26 cellular contexts compared by ENCODE assay signal in genomic region chr2:69703189-69703588, GRCh38. TPM values are rescaled to one million over a fixed set of nuclear protein-coding genes. Genes with fewer than 3 reads are reported as not detected.
DNase-seq lines count a peak whose midpoint lies in the region; ATAC-seq, FAIRE-seq and TF ChIP-seq lines count a peak whose summit lies in the region.
"Had no signal": no experiment of that assay in that cellular context is flagged by ENCODE, and none has a peak within 500 bp of the region (broad histone marks: within the 10 kb centered on the region; RNA-seq: fewer than 3 reads in every experiment).

No MANE protein-coding gene starts in this region.

- TF ChIP-seq EP300 in A549 (IDR thresholded peaks at IDR 0.05): no peak

- no peaks in the 10 kb centered on the region for H3K4me1 ChIP-seq in A549
- H3K4me1 ChIP-seq: neural progenitor cell had no signal

- no peak overlapping the region for H3K4me2 ChIP-seq in A549
- H3K4me2 ChIP-seq: neural progenitor cell, SK-N-SH had no signal

- H3K27me3 Mint-ChIP-seq in dendritic cell treated with granulocyte-macrophage colony-stimulating factor and Interleukin-4, amounts not matched to agents 40 ng/mL and 50 ng/mL, for 4 days: no peaks in the 10 kb centered on the region
- peaks cover 1% of the 10 kb centered on the region for H3K27me3 Mint-ChIP-seq in activated T-helper 1 cell treated with anti-CD3 and anti-CD28 coated beads, Interleukin-12 subunit alpha, Interleukin-12 subunit beta, Interleukin-2, Interleukin-4 antibody, amounts not matched to agents 30 ng/mL and 10 ng/mL and 1 ng/mL, durations not matched to agents 14 hours and 24 hours and 36 hours (ENCODE audit: insufficient read depth)
- H3K27me3 Mint-ChIP-seq: central memory CD8-positive, alpha-beta T cell; type B pancreatic cell had no signal

- no peaks in the 10 kb centered on the region for H3K9me3 Mint-ChIP-seq in dendritic cell treated with granulocyte-macrophage colony-stimulating factor and Interleukin-4, amounts not matched to agents 40 ng/mL and 50 ng/mL, for 4 days
- H3K9me3 Mint-ChIP-seq in activated T-helper 1 cell treated with anti-CD3 and anti-CD28 coated beads, Interleukin-12 subunit alpha, Interleukin-12 subunit beta, Interleukin-2, Interleukin-4 antibody, amounts not matched to agents 30 ng/mL and 10 ng/mL and 1 ng/mL, durations not matched to agents 14 hours and 24 hours and 36 hours: no peaks in the 10 kb centered on the region
- H3K9me3 Mint-ChIP-seq: activated naive CD4-positive, alpha-beta T cell treated with anti-CD3 and anti-CD28 coated beads, Interleukin-2, amount 50 U/mL, for 72 hours; central memory CD8-positive, alpha-beta T cell; IgD-negative memory B cell; neural progenitor cell; T-helper 2 cell treated with Interferon-gamma antibody and Interleukin-4, amounts not matched to agents 5 μg/mL and 100 μg/mL, for 36 hours; type B pancreatic cell had no signal

- 87% methylated on average over 3 of the region's 3 CpGs for WGBS in A549 (ENCODE audit: missing lambda C conversion rate)

- no peaks in the 10 kb centered on the region for H3K36me3 Mint-ChIP-seq in dendritic cell treated with granulocyte-macrophage colony-stimulating factor and Interleukin-4, amounts not matched to agents 40 ng/mL and 50 ng/mL, for 4 days (ENCODE audit: low read depth)
- no peaks in the 10 kb centered on the region for H3K36me3 Mint-ChIP-seq in activated T-helper 1 cell treated with anti-CD3 and anti-CD28 coated beads, Interleukin-12 subunit alpha, Interleukin-12 subunit beta, Interleukin-2, Interleukin-4 antibody, amounts not matched to agents 30 ng/mL and 10 ng/mL and 1 ng/mL, durations not matched to agents 14 hours and 24 hours and 36 hours (ENCODE audit: low read depth)
- H3K36me3 Mint-ChIP-seq: activated naive CD4-positive, alpha-beta T cell treated with anti-CD3 and anti-CD28 coated beads, Interleukin-2, amount 50 U/mL, for 72 hours; neural progenitor cell; type B pancreatic cell had no signal

- H3K27ac ChIP-seq in A549: no peak overlapping the region
- H3K27ac ChIP-seq: neural progenitor cell had no signal

- intact Hi-C loops in dendritic cell treated with granulocyte-macrophage colony-stimulating factor and Interleukin-4, amounts not matched to agents 40 ng/mL and 50 ng/mL, for 4 days (cut with micrococcal nuclease): no loop called here
- intact Hi-C loops in activated T-helper 1 cell treated with anti-CD3 and anti-CD28 coated beads, Interleukin-12 subunit alpha, Interleukin-12 subunit beta, Interleukin-2, Interleukin-4 antibody, amounts not matched to agents 30 ng/mL and 10 ng/mL and 1 ng/mL, durations not matched to agents 14 hours and 24 hours and 36 hours (cut with micrococcal nuclease): no loop called here

- H3K4me3 Mint-ChIP-seq in dendritic cell treated with granulocyte-macrophage colony-stimulating factor and Interleukin-4, amounts not matched to agents 40 ng/mL and 50 ng/mL, for 4 days: no peak overlapping the region
- H3K4me3 Mint-ChIP-seq in activated T-helper 1 cell treated with anti-CD3 and anti-CD28 coated beads, Interleukin-12 subunit alpha, Interleukin-12 subunit beta, Interleukin-2, Interleukin-4 antibody, amounts not matched to agents 30 ng/mL and 10 ng/mL and 1 ng/mL, durations not matched to agents 14 hours and 24 hours and 36 hours: no peak overlapping the region
- H3K4me3 Mint-ChIP-seq: activated CD4-positive, alpha-beta T cell treated with anti-CD3 and anti-CD28 coated beads, Interleukin-2, amount 10 ng/mL, durations not matched to agents 24 days and 14 days; central memory CD8-positive, alpha-beta T cell; IgD-negative memory B cell; neural progenitor cell; T-helper 2 cell treated with Interferon-gamma antibody and Interleukin-4, amounts not matched to agents 5 μg/mL and 100 μg/mL, for 36 hours; type B pancreatic cell had no signal

- FAIRE-seq in A549 (lab: Jason Lieb, UNC) (peak; percentile 23), GM18507 (lab: Jason Lieb, UNC) (peak; percentile 63)
- FAIRE-seq: D721Med, GM19239 had no signal

- DNase-seq in A549 (ENCODE audit: low read depth in 1 of 2, low spot score in 1 of 2) (no peak), GM18507 (ENCODE audit: extremely low spot score, insufficient read length, low read depth) (no peak), NOMO-1 treated with dmso at 0.1 percent for 144 hours (lab: John Stamatoyannopoulos, UW; ENCODE audit: unreplicated experiment) (peak; percentile 66), NCI-H510A treated with DMSO at 0.1 percent for 48 hours (lab: John Stamatoyannopoulos, UW) (no peak)
- no peak for DNase-seq in activated T-helper 1 cell treated with anti-CD3 and anti-CD28 coated beads, Interleukin-12 subunit alpha, Interleukin-12 subunit beta, Interleukin-2, Interleukin-4 antibody, amounts not matched to agents 30 ng/mL and 10 ng/mL and 1 ng/mL, durations not matched to agents 14 hours and 24 hours and 36 hours (ENCODE audit: low spot score)
- DNase-seq: activated CD4-positive, alpha-beta T cell treated with anti-CD3 and anti-CD28 coated beads, Interleukin-2, amount 10 ng/mL, durations not matched to agents 24 days and 14 days; C1 segment of cervical spinal cord; kidney glomerular epithelial cell; NCI-H524 treated with DMSO at 0.1 percent for 48 hours; NK-92 treated with Interleukin-12 subunit alpha and Interleukin-12 subunit beta, amount 100 ng/mL, for 24 hours; posterior cingulate gyrus; RPMI8226; SK-N-SH; stimulated activated CD8-positive, alpha-beta memory T cell treated with anti-CD3 and anti-CD28 coated beads, Interleukin-4, amount 100 ng/mL, for 48 hours had no signal

- CTCF ChIA-PET in A549 (lab: Yijun Ruan, JAX): interaction anchor here (3.1 kb wide), 1 partner anchor 12 kb away, joined by 14 read pairs; no protein-coding TSS in a partner anchor

- H3K9me3 ChIP-seq in A549: no peaks in the 10 kb centered on the region
- H3K9me3 ChIP-seq: SK-N-SH had no signal

- ATAC-seq in A549 (no peak), GM21423 (IDR thresholded peaks at IDR 0.05; ENCODE audit: unreplicated experiment) (no peak), HG03097 (IDR thresholded peaks at IDR 0.05; ENCODE audit: low FRiP score, unreplicated experiment) (no peak)
- ATAC-seq: activated naive CD4-positive, alpha-beta T cell treated with anti-CD3 and anti-CD28 coated beads, Interleukin-2, amount 50 U/mL, for 72 hours; HCT116 had no signal

- H3K27ac Mint-ChIP-seq in dendritic cell treated with granulocyte-macrophage colony-stimulating factor and Interleukin-4, amounts not matched to agents 40 ng/mL and 50 ng/mL, for 4 days: peak overlapping the region; percentile 29
- H3K27ac Mint-ChIP-seq in activated T-helper 1 cell treated with anti-CD3 and anti-CD28 coated beads, Interleukin-12 subunit alpha, Interleukin-12 subunit beta, Interleukin-2, Interleukin-4 antibody, amounts not matched to agents 30 ng/mL and 10 ng/mL and 1 ng/mL, durations not matched to agents 14 hours and 24 hours and 36 hours: no peak overlapping the region
- H3K27ac Mint-ChIP-seq: activated CD4-positive, alpha-beta T cell treated with anti-CD3 and anti-CD28 coated beads, Interleukin-2, amount 10 ng/mL, durations not matched to agents 24 days and 14 days; IgD-negative memory B cell; neural progenitor cell; T-helper 2 cell treated with Interferon-gamma antibody and Interleukin-4, amounts not matched to agents 5 μg/mL and 100 μg/mL, for 36 hours; type B pancreatic cell had no signal

- H3K4me3 ChIP-seq in A549: no peak overlapping the region
- H3K4me3 ChIP-seq: neural progenitor cell had no signal

- TF ChIP-seq POLR2A in A549 (IDR thresholded peaks at IDR 0.05; ENCODE audit: low read length): no peak

- TF ChIP-seq CTCF in A549 (IDR thresholded peaks at IDR 0.05): no peak

- H3K4me1 Mint-ChIP-seq in dendritic cell treated with granulocyte-macrophage colony-stimulating factor and Interleukin-4, amounts not matched to agents 40 ng/mL and 50 ng/mL, for 4 days (ENCODE audit: low read depth): peaks cover 27% of the 10 kb centered on the region
- peaks cover 10% of the 10 kb centered on the region for H3K4me1 Mint-ChIP-seq in activated T-helper 1 cell treated with anti-CD3 and anti-CD28 coated beads, Interleukin-12 subunit alpha, Interleukin-12 subunit beta, Interleukin-2, Interleukin-4 antibody, amounts not matched to agents 30 ng/mL and 10 ng/mL and 1 ng/mL, durations not matched to agents 14 hours and 24 hours and 36 hours (ENCODE audit: low read depth)

- TF ChIP-seq RAD21 in A549 (conservative IDR thresholded peaks at IDR 0.05 in 1 of 2, IDR thresholded peaks at IDR 0.05 in 1 of 2): no peak

- POLR2A ChIA-PET in A549 (lab: Yijun Ruan, JAX): no interaction called here

TF ChIP-seq in A549, 52 proteins besides CTCF, POLR2A, EP300 and RAD21:
- TF ChIP-seq POLR2AphosphoS2 (conservative IDR thresholded peaks at IDR 0.05; ENCODE audit: low read length): no peak
- peak in 1 of 2 experiments; percentile 23; a peak in 1 of 4 replicates for TF ChIP-seq CEBPB (IDR thresholded peaks at IDR 0.05)

RNA-seq across cellular contexts. Expression of gene ANXA4, which starts 38.7 kb away (rescaled TPM):
- polyA plus RNA-seq in A549 (2011; rRNA removed): 341 and 360 TPM in 2 replicates
- polyA plus RNA-seq in A549 (2012; cell fraction: cytosol; rRNA removed): 322 and 418 TPM in 2 replicates
- 154 and 191 TPM in 2 replicates for polyA plus RNA-seq in A549 (2012; cell fraction: nucleus; rRNA removed)
- polyA plus RNA-seq in A549 (2017; fragmentation: RNase III; extraction: RNeasy Plus Mini Kit Qiagen cat#74134 plus additional on column Dnase treatment): 514 to 554 TPM (median 521 TPM) in 3 replicates
- polyA minus RNA-seq in A549 (2011; rRNA and poly(A)+ RNA removed): 342 and 464 TPM in 2 replicates
- total RNA-seq in activated T-helper 1 cell treated with anti-CD3 and anti-CD28 coated beads, Interleukin-12 subunit alpha, Interleukin-12 subunit beta, Interleukin-2, Interleukin-4 antibody, amounts not matched to agents 30 ng/mL and 10 ng/mL and 1 ng/mL, durations not matched to agents 14 hours and 24 hours and 36 hours: 36.2 and 38.0 TPM in 2 replicates

RNA-seq across cellular contexts. Expression of gene AAK1, which starts 59.6 kb away (rescaled TPM):
- polyA plus RNA-seq in A549 (2011; rRNA removed) (25.7 and 26.9 TPM in 2 replicates), A549 (2017; fragmentation: RNase III; extraction: RNeasy Plus Mini Kit Qiagen cat#74134 plus additional on column Dnase treatment) (15.9 to 19.3 TPM (median 15.9 TPM) in 3 replicates)
- polyA plus RNA-seq in A549 (2012; cell fraction: cytosol; rRNA removed): 8.6 and 12.2 TPM in 2 replicates
- 11.6 and 12.6 TPM in 2 replicates for polyA plus RNA-seq in A549 (2012; cell fraction: nucleus; rRNA removed)
- 29.7 and 39.7 TPM in 2 replicates for polyA minus RNA-seq in A549 (2011; rRNA and poly(A)+ RNA removed)
- 89.2 and 94.0 TPM in 2 replicates for total RNA-seq in activated T-helper 1 cell treated with anti-CD3 and anti-CD28 coated beads, Interleukin-12 subunit alpha, Interleukin-12 subunit beta, Interleukin-2, Interleukin-4 antibody, amounts not matched to agents 30 ng/mL and 10 ng/mL and 1 ng/mL, durations not matched to agents 14 hours and 24 hours and 36 hours
